8 cellular contexts compared by ENCODE assay signal in genomic region chrX:135974279-135974856, GRCh38. TPM values are rescaled to one million over a fixed set of nuclear protein-coding genes. Genes with fewer than 3 reads are reported as not detected.
DNase-seq lines count a peak whose midpoint lies in the region; ATAC-seq and TF ChIP-seq lines count a peak whose summit lies in the region.

No MANE protein-coding gene starts in this region.

- no peaks in the 10 kb centered on the region for H3K27me3 ChIP-seq in Panc1 (ENCODE audit: control insufficient read depth, insufficient read depth, low read length)
- H3K27me3 ChIP-seq in prostate gland (replicated peaks; ENCODE audit: insufficient read depth): no peaks in the 10 kb centered on the region

- DNase-seq in NCI-H446 (lab: John Stamatoyannopoulos, UW) (peak; percentile 46 to 83), NCI-H446 treated with DMSO at 0.1 percent for 48 hours (lab: John Stamatoyannopoulos, UW) (no peak), Panc1 (ENCODE audit: low read depth, low spot score) (no peak), left cardiac atrium (peak; percentile 81), prostate gland (ENCODE audit: low spot score) (peak; percentile 63), ureter (ENCODE audit: low spot score) (peak; percentile 78), NCI-H1048 (lab: John Stamatoyannopoulos, UW) (no peak)

- BruUV-seq in Panc1 (replicated peaks; lab: Mats Ljungman, UMichigan): no TSS peak

- POLR2A ChIA-PET in Panc1 (lab: Charles Lee): interaction anchor here (0.8 kb wide), 1 partner anchor 27 kb away, joined by 3 read pairs; no protein-coding TSS in a partner anchor

- peak overlapping the region; percentile 81 for H3K4me3 Mint-ChIP-seq in activated naive CD8-positive, alpha-beta T cell

- H3K36me3 ChIP-seq in Panc1 (ENCODE audit: control insufficient read depth, insufficient read depth, low read length) (no peaks in the 10 kb centered on the region), prostate gland (no peaks in the 10 kb centered on the region)

- in situ Hi-C loops in Panc1 (cut with HindIII; ENCODE audit: low pct_unique_long_range_greater_than_20kb, low sequenced_read_pairs): no loop called here

- H3K27ac ChIP-seq in Panc1 (ENCODE audit: low read length) (0 out of 2 replicates have a peak overlapping the region, but pooled peaks have one; percentile 36), prostate gland (no peak overlapping the region)

- peaks cover 24% of the 10 kb centered on the region for H3K4me1 Mint-ChIP-seq in activated naive CD8-positive, alpha-beta T cell (ENCODE audit: low read depth)

- no peaks in the 10 kb centered on the region for H3K36me3 Mint-ChIP-seq in activated naive CD8-positive, alpha-beta T cell

- CTCF ChIA-PET in Panc1 (lab: Charles Lee): interaction anchor here (0.6 kb wide), 1 partner anchor 24 kb away, joined by 3 read pairs; no protein-coding TSS in a partner anchor

- H3K4me3 ChIP-seq in Panc1 (ENCODE audit: low read depth in 2 of 2, low read length in 2 of 2) (peak overlapping the region; percentile 37 to 64), prostate gland (peak overlapping the region; percentile 16 to 20)

- H3K27me3 Mint-ChIP-seq in activated naive CD8-positive, alpha-beta T cell: no peaks in the 10 kb centered on the region

- ATAC-seq in Panc1: peak; percentile 24; the same call in 1 of the 2 replicates
- peak; percentile 80 to 84 for ATAC-seq in left cardiac atrium

- H3K9me3 ChIP-seq in Panc1 (ENCODE audit: control insufficient read depth, insufficient read depth, low read depth, low read length) (no peaks in the 10 kb centered on the region), prostate gland (no peaks in the 10 kb centered on the region)

- peak overlapping the region; percentile 61 for H3K27ac Mint-ChIP-seq in activated naive CD8-positive, alpha-beta T cell

- 3% methylated on average over 13 of the region's 32 CpGs for WGBS in prostate gland

- TF ChIP-seq POLR2A in prostate gland (IDR thresholded peaks at IDR 0.05): no peak

- H3K4me1 ChIP-seq in Panc1 (ENCODE audit: control insufficient read depth, insufficient read depth, low read length) (peaks cover 15% of the 10 kb centered on the region), prostate gland (replicated peaks) (no peaks in the 10 kb centered on the region)

- TF ChIP-seq CTCF in Panc1 (IDR thresholded peaks at IDR 0.05): no peak
- TF ChIP-seq CTCF in prostate gland (IDR thresholded peaks at IDR 0.05): no peak

- no peaks in the 10 kb centered on the region for H3K9me3 Mint-ChIP-seq in activated naive CD8-positive, alpha-beta T cell (ENCODE audit: low read depth)

- intact Hi-C loops in Panc1 (cut with micrococcal nuclease; ENCODE audit: unreplicated experiment): no loop called here
- intact Hi-C loops in left cardiac atrium (cut with DNase I): no loop called here
- intact Hi-C loops in prostate gland (cut with DNase I): loop anchor here (5.0 kb wide), 1 partner anchor 523 kb away; the partner anchor contains the start of gene HTATSF1

RNA-seq across cellular contexts. Expression of gene MMGT1, which starts 0.6 kb away (rescaled TPM):
- total RNA-seq in Panc1 (2021; ENCODE audit: unreplicated experiment): 31.4 TPM
- polyA plus RNA-seq in Panc1 (2012; ENCODE audit: insufficient read length): 10.8 TPM
- 10 to 100 TPM; 22.7 to 27.2 TPM for total RNA-seq in left cardiac atrium
- 10 to 100 TPM; 13.7 to 18.3 TPM for total RNA-seq in prostate gland
- 25.0 TPM for total RNA-seq in ureter

RNA-seq across cellular contexts. Expression of gene SLC9A6, which starts 10.9 kb away (rescaled TPM):
- total RNA-seq in Panc1 (2021; ENCODE audit: unreplicated experiment) (22.0 TPM), left cardiac atrium (10 to 100 TPM; 14.6 to 15.7 TPM), prostate gland (10 to 100 TPM in 1 of 2 donors, 1 to 10 TPM in 1; 7.4 to 14.5 TPM), ureter (12.9 TPM)
- 24.0 TPM for polyA plus RNA-seq in Panc1 (2012; ENCODE audit: insufficient read length)

Comparison
In these comparisons a context has a peak if more than half of its experiments do, and no peak if none do; other contexts are left out.
1. DNase-seq: peak in NCI-H446 (2 of 2), left cardiac atrium (single experiment), prostate gland (single experiment) and ureter (single experiment); none in NCI-H446 treated with DMSO at 0.1 percent for 48 hours (single experiment), Panc1 (single experiment) and NCI-H1048 (single experiment).